In the genomic region with DNA sequence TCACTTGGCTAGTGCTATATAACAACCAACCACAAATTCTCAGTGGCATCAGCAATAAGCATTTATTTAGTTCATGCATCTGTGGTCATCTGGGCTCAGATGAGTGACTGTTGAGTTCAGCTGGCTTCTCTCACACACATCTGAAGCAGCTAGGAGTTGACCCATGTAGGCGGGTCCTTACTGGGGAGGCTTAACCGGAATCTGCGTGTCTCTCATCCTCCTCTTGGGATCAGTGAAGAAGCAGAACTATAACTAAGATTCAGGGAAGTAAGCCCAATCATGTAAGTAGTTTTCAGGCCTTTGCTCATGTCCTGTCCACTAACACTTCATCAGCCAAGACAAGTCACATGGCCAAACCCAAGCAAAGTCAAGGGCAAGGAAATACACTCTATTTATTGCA, we compare ENCODE assay signal across 30 cellular contexts.
"Had no signal": no experiment of that assay in that cellular context is flagged by ENCODE, and none has a peak within 500 bp of the region (broad histone marks: within the 10 kb centered on the region; RNA-seq: fewer than 3 reads in every experiment).

No MANE protein-coding gene starts in this region.

- H3K4me3 Mint-ChIP-seq: activated CD4-positive, alpha-beta memory T cell treated with anti-CD3 and anti-CD28 coated beads, Interleukin-2, amount 10 ng/mL, durations not matched to agents 7 days and 5 days; activated CD4-positive, alpha-beta T cell treated with anti-CD3 and anti-CD28 coated beads, Interleukin-2, amount 10 ng/mL, durations not matched to agents 7 days and 5 days; activated naive CD4-positive, alpha-beta T cell treated with anti-CD3 and anti-CD28 coated beads, Interleukin-2, amount 10 ng/mL, durations not matched to agents 7 days and 5 days; activated naive CD8-positive, alpha-beta T cell treated with anti-CD3 and anti-CD28 coated beads, Interleukin-2, amount 10 ng/mL, durations not matched to agents 7 days and 5 days; activated T-cell treated with anti-CD3 and anti-CD28 coated beads, Interleukin-2, amount 50 U/mL, for 24 hours; activated T-cell treated with anti-CD3 and anti-CD28 coated beads, Interleukin-2, amount 50 U/mL, for 72 hours; effector memory CD8-positive, alpha-beta T cell; WTC11 had no signal

- H3K27ac Mint-ChIP-seq: activated CD4-positive, alpha-beta memory T cell treated with anti-CD3 and anti-CD28 coated beads, Interleukin-2, amount 10 ng/mL, durations not matched to agents 7 days and 5 days; activated CD4-positive, alpha-beta T cell treated with anti-CD3 and anti-CD28 coated beads, Interleukin-2, amount 10 ng/mL, durations not matched to agents 7 days and 5 days; activated naive CD4-positive, alpha-beta T cell treated with anti-CD3 and anti-CD28 coated beads, Interleukin-2, amount 10 ng/mL, durations not matched to agents 7 days and 5 days; activated naive CD4-positive, alpha-beta T cell treated with anti-CD3 and anti-CD28 coated beads, Interleukin-2, amount 50 U/mL, for 72 hours; activated naive CD8-positive, alpha-beta T cell treated with anti-CD3 and anti-CD28 coated beads, Interleukin-2, amount 10 ng/mL, durations not matched to agents 7 days and 5 days; activated T-cell treated with anti-CD3 and anti-CD28 coated beads, Interleukin-2, amount 50 U/mL, for 24 hours; activated T-cell treated with anti-CD3 and anti-CD28 coated beads, Interleukin-2, amount 50 U/mL, for 72 hours; effector memory CD8-positive, alpha-beta T cell; WTC11 had no signal

- H3K27me3 ChIP-seq: brain microvascular endothelial cell, esophagus muscularis mucosa, foreskin keratinocyte, gastrocnemius medialis had no signal

- H3K4me1 ChIP-seq: esophagus muscularis mucosa, foreskin keratinocyte, gastrocnemius medialis had no signal

- H3K36me3 Mint-ChIP-seq: activated naive CD4-positive, alpha-beta T cell treated with anti-CD3 and anti-CD28 coated beads, Interleukin-2, amount 10 ng/mL, durations not matched to agents 7 days and 5 days; activated naive CD4-positive, alpha-beta T cell treated with anti-CD3 and anti-CD28 coated beads, Interleukin-2, amount 50 U/mL, for 72 hours; activated naive CD8-positive, alpha-beta T cell treated with anti-CD3 and anti-CD28 coated beads, Interleukin-2, amount 10 ng/mL, durations not matched to agents 7 days and 5 days; WTC11 had no signal

- H3K9me3 Mint-ChIP-seq: activated CD4-positive, alpha-beta T cell treated with anti-CD3 and anti-CD28 coated beads, Interleukin-2, amount 10 ng/mL, durations not matched to agents 7 days and 5 days; activated naive CD4-positive, alpha-beta T cell treated with anti-CD3 and anti-CD28 coated beads, Interleukin-2, amount 10 ng/mL, durations not matched to agents 7 days and 5 days; activated T-cell treated with anti-CD3 and anti-CD28 coated beads, Interleukin-2, amount 50 U/mL, for 72 hours; WTC11 had no signal

- H3K4me3 ChIP-seq: esophagus muscularis mucosa, gastrocnemius medialis had no signal

- ATAC-seq: activated naive CD4-positive, alpha-beta T cell treated with anti-CD3 and anti-CD28 coated beads, Interleukin-2, amount 50 U/mL, for 72 hours; activated T-cell treated with anti-CD3 and anti-CD28 coated beads, Interleukin-2, amount 50 U/mL, for 72 hours; effector memory CD8-positive, alpha-beta T cell; foreskin keratinocyte; gastrocnemius medialis; WTC11 had no signal

- H3K27ac ChIP-seq: brain microvascular endothelial cell, esophagus muscularis mucosa, foreskin keratinocyte, gastrocnemius medialis, VCaP had no signal

- H3K27me3 Mint-ChIP-seq: activated CD4-positive, alpha-beta memory T cell treated with anti-CD3 and anti-CD28 coated beads, Interleukin-2, amount 10 ng/mL, durations not matched to agents 7 days and 5 days; activated CD4-positive, alpha-beta T cell treated with anti-CD3 and anti-CD28 coated beads, Interleukin-2, amount 10 ng/mL, durations not matched to agents 7 days and 5 days; activated naive CD4-positive, alpha-beta T cell treated with anti-CD3 and anti-CD28 coated beads, Interleukin-2, amount 10 ng/mL, durations not matched to agents 7 days and 5 days; activated naive CD8-positive, alpha-beta T cell treated with anti-CD3 and anti-CD28 coated beads, Interleukin-2, amount 10 ng/mL, durations not matched to agents 7 days and 5 days; activated T-cell treated with anti-CD3 and anti-CD28 coated beads, Interleukin-2, amount 50 U/mL, for 24 hours; effector memory CD8-positive, alpha-beta T cell had no signal

- DNase-seq: activated CD4-positive, alpha-beta memory T cell treated with anti-CD3 and anti-CD28 coated beads, Interleukin-2, amount 10 ng/mL, durations not matched to agents 7 days and 5 days; activated CD4-positive, alpha-beta T cell treated with anti-CD3 and anti-CD28 coated beads for 1 hour; activated CD4-positive, alpha-beta T cell treated with anti-CD3 and anti-CD28 coated beads for 4 hours; activated CD4-positive, alpha-beta T cell treated with anti-CD3 and anti-CD28 coated beads, Interleukin-2, amount 10 ng/mL, durations not matched to agents 7 days and 5 days; activated CD4-positive, alpha-beta T cell treated with anti-CD3 and anti-CD28 coated beads, Interleukin-2, amount 50 U/mL, for 4 hours; activated CD8-positive, alpha-beta memory T cell treated with anti-CD3 and anti-CD28 coated beads, Interleukin-2, amount 50 U/mL, for 48 hours; activated gamma-delta T cell; activated naive CD4-positive, alpha-beta T cell; activated naive CD4-positive, alpha-beta T cell treated with anti-CD3 and anti-CD28 coated beads, Interleukin-2, amount 10 ng/mL, durations not matched to agents 7 days and 5 days; activated naive CD8-positive, alpha-beta T cell treated with anti-CD3 and anti-CD28 coated beads, Interleukin-2, amount 10 ng/mL, durations not matched to agents 7 days and 5 days; activated T-cell treated with anti-CD3 and anti-CD28 coated beads for 4 hours; activated T-cell treated with anti-CD3 and anti-CD28 coated beads, Interleukin-2, amount 50 U/mL, for 24 hours; activated T-cell treated with anti-CD3 and anti-CD28 coated beads, Interleukin-2, amount 50 U/mL, for 72 hours; amniotic stem cell; anterior cingulate cortex; brain microvascular endothelial cell; caudate nucleus; cortex of kidney; dermis blood vessel endothelial cell; effector CD4-positive, alpha-beta T cell; effector memory CD8-positive, alpha-beta T cell; erythroblast; foreskin keratinocyte; gastrocnemius medialis; glutamatergic neuron; T-helper 2 cell had no signal

- H3K4me1 Mint-ChIP-seq: activated CD4-positive, alpha-beta memory T cell treated with anti-CD3 and anti-CD28 coated beads, Interleukin-2, amount 10 ng/mL, durations not matched to agents 7 days and 5 days; activated CD4-positive, alpha-beta T cell treated with anti-CD3 and anti-CD28 coated beads, Interleukin-2, amount 10 ng/mL, durations not matched to agents 7 days and 5 days; activated naive CD4-positive, alpha-beta T cell treated with anti-CD3 and anti-CD28 coated beads, Interleukin-2, amount 10 ng/mL, durations not matched to agents 7 days and 5 days; activated naive CD8-positive, alpha-beta T cell treated with anti-CD3 and anti-CD28 coated beads, Interleukin-2, amount 10 ng/mL, durations not matched to agents 7 days and 5 days; WTC11 had no signal

- H3K36me3 ChIP-seq: brain microvascular endothelial cell, esophagus muscularis mucosa, gastrocnemius medialis had no signal

- H3K9me3 ChIP-seq: esophagus muscularis mucosa, gastrocnemius medialis had no signal
